Comparison of ENCODE assay signal across 11 cellular contexts in genomic region chr5:14417232-14417730, GRCh38.
DNase-seq lines count a peak whose midpoint lies in the region; ATAC-seq, FAIRE-seq and TF ChIP-seq lines count a peak whose summit lies in the region.
"Had no signal": no experiment of that assay in that cellular context is flagged by ENCODE, and none has a peak within 500 bp of the region (broad histone marks: within the 10 kb centered on the region; RNA-seq: fewer than 3 reads in every experiment).

No MANE protein-coding gene starts in this region.

- H3K4me3 ChIP-seq in esophagus squamous epithelium (no peak overlapping the region), neural progenitor cell (no peak overlapping the region)

- H3K27ac Mint-ChIP-seq in neural progenitor cell, result peak overlapping the region; percentile 83

- H3K27ac ChIP-seq in esophagus squamous epithelium, result peak overlapping the region in 3 of 4 donors; percentile 2 to 49 (median 27)
- no peak overlapping the region for H3K27ac ChIP-seq in neural progenitor cell
- no peak overlapping the region for H3K27ac ChIP-seq in substantia nigra (ENCODE audit: low read depth, low read length, poor library complexity, severe bottlenecking)
- H3K27ac ChIP-seq: HL-60 had no signal

- H3F3A ChIP-seq in neural progenitor cell (ENCODE audit: low read depth), result peaks cover 4% of the 10 kb centered on the region

- peaks cover 52% of the 10 kb centered on the region for H3K36me3 Mint-ChIP-seq in neural progenitor cell

- no peak overlapping the region for H3K4me3 Mint-ChIP-seq in neural progenitor cell

- no peaks in the 10 kb centered on the region for H3K9me3 Mint-ChIP-seq in neural progenitor cell

- no peaks in the 10 kb centered on the region for H3K79me2 ChIP-seq in neural progenitor cell (ENCODE audit: low read depth)

- DNase-seq in AG20443 (ENCODE audit: low spot score), result peak; percentile 60
- DNase-seq in RCC 7860 (ENCODE audit: low spot score), result peak; percentile 46
- no peak for DNase-seq in esophagus squamous epithelium (lab: John Stamatoyannopoulos, UW)
- no peak for DNase-seq in neural progenitor cell (ENCODE audit: low spot score)
- DNase-seq in T1000 (lab: John Stamatoyannopoulos, UW), result no peak
- DNase-seq in substantia nigra (lab: John Stamatoyannopoulos, UW), result no peak
- DNase-seq in NCI-H2227 (lab: John Stamatoyannopoulos, UW; ENCODE audit: unreplicated experiment), result no peak
- DNase-seq: DND-41, NCI-H526 had no signal

- FAIRE-seq in RCC 7860 (lab: Jason Lieb, UNC), result peak; percentile 4

- no peak overlapping the region for H3K4me2 ChIP-seq in neural progenitor cell

- intact Hi-C loops in esophagus squamous epithelium (cut with DNase I), result no loop called here

- H4K20me1 ChIP-seq in neural progenitor cell (ENCODE audit: low read depth), result no peaks in the 10 kb centered on the region

- WGBS in esophagus squamous epithelium, 2 donors, result 81 to 88% methylated on average over 5 of the region's 5 CpGs

- H3K36me3 ChIP-seq in esophagus squamous epithelium, result peaks cover 6 to 93% (median 12%) of the 10 kb centered on the region in 3 donors
- no peaks in the 10 kb centered on the region for H3K36me3 ChIP-seq in neural progenitor cell

- no peak for ATAC-seq in HG02588 (IDR thresholded peaks at IDR 0.05; ENCODE audit: unreplicated experiment)

- H3K27me3 ChIP-seq in esophagus squamous epithelium (no peaks in the 10 kb centered on the region), neural progenitor cell (no peaks in the 10 kb centered on the region)

- H2AFZ ChIP-seq in neural progenitor cell (replicated peaks), result no peak overlapping the region

- TF ChIP-seq CTCF in esophagus squamous epithelium (IDR thresholded peaks at IDR 0.05) (no peak), neural progenitor cell (IDR thresholded peaks at IDR 0.05) (no peak)

- TF ChIP-seq POLR2A in esophagus squamous epithelium (IDR thresholded peaks at IDR 0.05), result no peak

- H3K9me3 ChIP-seq in esophagus squamous epithelium, result no peaks in the 10 kb centered on the region
- H3K9me3 ChIP-seq in neural progenitor cell (ENCODE audit: low read depth), result no peaks in the 10 kb centered on the region

- H3K4me1 ChIP-seq in esophagus squamous epithelium (peaks cover 0 to 27% (median 3%) of the 10 kb centered on the region in 3 donors), neural progenitor cell (peaks cover 41% of the 10 kb centered on the region)

- H3K4me1 Mint-ChIP-seq in neural progenitor cell, result peaks cover 59% of the 10 kb centered on the region

- H3K9ac ChIP-seq in neural progenitor cell, result no peak overlapping the region

- H3K27me3 Mint-ChIP-seq in neural progenitor cell (ENCODE audit: insufficient read depth, low read depth), result peaks cover 4% of the 10 kb centered on the region

Comparison
In these comparisons a context has a peak if more than half of its experiments do, and no peak if none do; other contexts are left out.
1. DNase-seq: peak in AG20443 (single experiment) and RCC 7860 (single experiment); none in esophagus squamous epithelium (single experiment), neural progenitor cell (single experiment), T1000 (single experiment), substantia nigra (0 of 49) and NCI-H2227 (single experiment).
2. H3K27ac ChIP-seq: peak in esophagus squamous epithelium (3 of 4); none in neural progenitor cell (single experiment) and substantia nigra (single experiment).